13 cellular contexts compared by ENCODE assay signal in the genomic region with DNA sequence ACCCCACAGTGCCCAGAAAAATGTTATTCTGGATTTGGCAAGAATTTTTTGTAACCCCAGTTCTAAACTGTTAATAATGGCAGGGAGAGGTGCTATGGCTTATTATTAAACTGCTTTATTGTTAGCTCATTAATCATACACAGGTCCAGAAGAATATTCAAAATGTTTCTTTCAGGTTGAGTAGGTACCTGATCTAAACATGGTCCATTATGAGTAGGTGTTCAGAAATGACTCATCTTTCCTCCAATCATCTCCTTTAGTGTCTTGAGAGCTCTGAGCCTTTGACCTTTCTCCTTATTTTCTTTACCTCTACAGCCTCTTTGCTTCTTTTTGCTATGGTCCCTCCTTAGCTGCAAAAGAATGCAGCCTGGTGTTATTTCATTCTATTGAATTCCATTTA.
DNase-seq lines count a peak whose midpoint lies in the region; ATAC-seq and TF ChIP-seq lines count a peak whose summit lies in the region.
"Had no signal": no experiment of that assay in that cellular context is flagged by ENCODE, and none has a peak within 500 bp of the region (broad histone marks: within the 10 kb centered on the region; RNA-seq: fewer than 3 reads in every experiment).

No MANE protein-coding gene starts in this region.

- no peaks in the 10 kb centered on the region for H3K27me3 Mint-ChIP-seq in activated T-helper 17 cell treated with anti-CD3 and anti-CD28 coated beads, Interleukin-2, amount 50 U/mL, for 72 hours

- intact Hi-C loops in adrenal gland (cut with DNase I): no loop called here

- H3K4me3 ChIP-seq in MG63 (no peak overlapping the region), adrenal gland (no peak overlapping the region)
- H3K4me3 ChIP-seq: right lobe of liver, SK-N-MC had no signal

- TF ChIP-seq CTCF in adrenal gland (IDR thresholded peaks at IDR 0.05): no peak

- no peak overlapping the region for H3K4me3 Mint-ChIP-seq in activated T-helper 17 cell treated with anti-CD3 and anti-CD28 coated beads, Interleukin-2, amount 50 U/mL, for 72 hours

- DNase-seq in MG63: no peak
- DNase-seq in adrenal gland: no peak
- DNase-seq in NCI-H2227 (lab: John Stamatoyannopoulos, UW; ENCODE audit: unreplicated experiment): no peak
- no peak for DNase-seq in ecto neural progenitor cell (ENCODE audit: low spot score)
- DNase-seq: activated CD4-positive, alpha-beta T cell treated with anti-CD3 and anti-CD28 coated beads, Interleukin-2, amount 50 U/mL, for 1 hour; Kasumi-1; NCI-H524 treated with DMSO at 0.1 percent for 48 hours; right lobe of liver had no signal

- H3K27me3 ChIP-seq in MG63 (no peaks in the 10 kb centered on the region), adrenal gland (no peaks in the 10 kb centered on the region)
- H3K27me3 ChIP-seq: right lobe of liver had no signal

- TF ChIP-seq POLR2A in adrenal gland (IDR thresholded peaks at IDR 0.05): no peak

- no peaks in the 10 kb centered on the region for H3K36me3 ChIP-seq in MG63
- no peaks in the 10 kb centered on the region for H3K36me3 ChIP-seq in adrenal gland (replicated peaks in 1 of 2)
- H3K36me3 ChIP-seq: right lobe of liver had no signal

- no peak overlapping the region for H3K27ac Mint-ChIP-seq in activated T-helper 17 cell treated with anti-CD3 and anti-CD28 coated beads, Interleukin-2, amount 50 U/mL, for 72 hours

- no peaks in the 10 kb centered on the region for H3K4me1 Mint-ChIP-seq in activated T-helper 17 cell treated with anti-CD3 and anti-CD28 coated beads, Interleukin-2, amount 50 U/mL, for 72 hours

- ATAC-seq in GM18868 (IDR thresholded peaks at IDR 0.05; ENCODE audit: unreplicated experiment) (peak; percentile 98), GM21381 (IDR thresholded peaks at IDR 0.05; ENCODE audit: unreplicated experiment) (peak; percentile 98), HG03025 (IDR thresholded peaks at IDR 0.05; ENCODE audit: low FRiP score, unreplicated experiment) (peak; percentile 95)
- ATAC-seq in activated T-helper 17 cell treated with anti-CD3 and anti-CD28 coated beads, Interleukin-2, amount 50 U/mL, for 72 hours (replicated peaks): peak; percentile 65
- ATAC-seq: right lobe of liver had no signal

- H3K36me3 Mint-ChIP-seq in activated T-helper 17 cell treated with anti-CD3 and anti-CD28 coated beads, Interleukin-2, amount 50 U/mL, for 72 hours (ENCODE audit: low read depth): no peaks in the 10 kb centered on the region

- H3K9me3 Mint-ChIP-seq in activated T-helper 17 cell treated with anti-CD3 and anti-CD28 coated beads, Interleukin-2, amount 50 U/mL, for 72 hours: peaks cover 11% of the 10 kb centered on the region

- H3K4me1 ChIP-seq in adrenal gland (replicated peaks in 1 of 2): no peaks in the 10 kb centered on the region
- H3K4me1 ChIP-seq: right lobe of liver had no signal

- no peaks in the 10 kb centered on the region for H3K9me3 ChIP-seq in MG63
- H3K9me3 ChIP-seq in adrenal gland (replicated peaks in 1 of 3): no peaks in the 10 kb centered on the region
- H3K9me3 ChIP-seq: right lobe of liver had no signal

- no peak overlapping the region for H3K27ac ChIP-seq in adrenal gland
- H3K27ac ChIP-seq: right lobe of liver, SK-N-MC had no signal
